In the genomic region with DNA sequence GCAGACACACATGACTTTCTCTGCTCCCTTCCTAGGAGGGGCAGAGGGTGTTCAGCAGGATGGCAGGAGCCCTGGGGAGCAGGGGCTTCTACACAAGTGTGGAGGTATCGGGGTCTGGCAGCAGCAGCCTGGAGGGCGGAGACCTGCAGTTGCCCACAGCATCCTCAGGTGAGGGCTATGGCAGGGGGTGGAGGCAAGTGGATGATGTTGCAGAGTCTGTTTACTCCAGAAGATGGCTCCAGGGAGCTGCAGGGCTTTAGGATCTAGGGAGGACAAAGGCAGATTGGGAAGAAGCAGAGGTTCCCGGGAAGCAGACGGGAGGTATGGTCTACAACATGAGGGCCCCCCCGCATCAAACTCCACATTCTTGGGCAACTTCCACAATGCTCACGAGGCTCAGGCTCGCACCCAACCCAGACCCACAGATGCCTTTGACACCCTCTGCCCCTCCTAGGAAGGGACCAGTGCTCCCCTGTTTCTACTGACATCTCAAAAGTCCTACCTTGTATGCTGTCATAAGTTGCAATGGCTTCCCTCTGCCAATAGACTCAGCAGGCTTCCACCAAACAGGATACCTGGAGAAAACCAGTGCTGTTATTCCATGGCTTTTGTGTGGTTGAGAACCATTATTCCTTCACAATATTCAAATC, we compare ENCODE assay signal across 9 cellular contexts. TPM values are rescaled to one million over a fixed set of nuclear protein-coding genes. Genes with fewer than 3 reads are reported as not detected.
DNase-seq lines count a peak whose midpoint lies in the region; ATAC-seq and TF ChIP-seq lines count a peak whose summit lies in the region.
"Had no signal": no experiment of that assay in that cellular context is flagged by ENCODE, and none has a peak within 500 bp of the region (broad histone marks: within the 10 kb centered on the region; RNA-seq: fewer than 3 reads in every experiment).

No MANE protein-coding gene starts in this region.

- H4K20me1 ChIP-seq in IMR-90 (ENCODE audit: insufficient read depth, low read length), result no peaks in the 10 kb centered on the region; the same call in 1 of the 2 replicates

- TF ChIP-seq CTCF in IMR-90 (conservative IDR thresholded peaks at IDR 0.05; ENCODE audit: low read depth, low read length) (peak; percentile 25; the same call in 1 of the 2 replicates), RWPE2 (IDR thresholded peaks at IDR 0.05; ENCODE audit: poor library complexity, severe bottlenecking) (peak; percentile 79)

- H3K9me1 ChIP-seq in IMR-90 (ENCODE audit: insufficient read depth, low read length), result no peaks in the 10 kb centered on the region

- CTCF ChIA-PET in IMR-90 (lab: Yijun Ruan, JAX), result interaction anchor here (0.6 kb wide), 1 partner anchor 34 kb away, joined by 3 read pairs; no protein-coding TSS in a partner anchor

- TF ChIP-seq POLR2A in IMR-90 (IDR thresholded peaks at IDR 0.05; ENCODE audit: low read depth, low read length), result no peak

- dilution Hi-C loops in IMR-90 (cut with HindIII; ENCODE audit: low sequenced_read_pairs, unreplicated experiment), result no loop called here

- no peak overlapping the region for H3K27ac ChIP-seq in IMR-90 (ENCODE audit: insufficient read depth, low read length)
- no peak overlapping the region for H3K27ac ChIP-seq in RWPE2 (ENCODE audit: poor library complexity, severe bottlenecking)

- no peaks in the 10 kb centered on the region for H3K9me3 ChIP-seq in IMR-90 (ENCODE audit: control insufficient read depth, insufficient read depth, low read length)
- H3K9me3 ChIP-seq in RWPE2 (ENCODE audit: severe bottlenecking), result no peaks in the 10 kb centered on the region

- BruUV-seq in IMR-90 (replicated peaks; lab: Mats Ljungman, UMichigan), result no TSS peak

- no peak overlapping the region for H2AK5ac ChIP-seq in IMR-90 (ENCODE audit: low read depth, low read length)

- no peak overlapping the region for H2BK5ac ChIP-seq in IMR-90 (ENCODE audit: low read depth, low read length, poor library complexity, severe bottlenecking)

- DNase-seq in D341Med (ENCODE audit: low spot score), result peak; percentile 63
- no peak for DNase-seq in IMR-90
- DNase-seq in RWPE2 (ENCODE audit: low spot score), result no peak
- peak; percentile 77 for DNase-seq in islet precursor cell
- DNase-seq in stimulated activated naive CD8-positive, alpha-beta T cell treated with anti-CD3 and anti-CD28 coated beads, Interleukin-15, Interleukin-2, amounts not matched to agents 100 U/mL and 50 U/mL, for 24 hours, result no peak
- DNase-seq in mesenteric fat pad (ENCODE audit: low spot score), result no peak

- no peak overlapping the region for H3K14ac ChIP-seq in IMR-90 (replicated peaks; ENCODE audit: low read depth, low read length)

- H2BK120ac ChIP-seq in IMR-90 (ENCODE audit: low read depth, low read length), result no peak overlapping the region

- no peaks in the 10 kb centered on the region for H3K79me1 ChIP-seq in IMR-90 (ENCODE audit: low read depth in 1 of 2, low read length in 2 of 2)

- H3K4me3 ChIP-seq in IMR-90 (ENCODE audit: insufficient read depth, low read depth, low read length) (no peak overlapping the region), RWPE2 (ENCODE audit: severe bottlenecking) (no peak overlapping the region)

- H4K91ac ChIP-seq in IMR-90 (ENCODE audit: insufficient read depth, low read depth, low read length), result no peak overlapping the region

- no peaks in the 10 kb centered on the region for H3K4me1 ChIP-seq in IMR-90 (ENCODE audit: control insufficient read depth, insufficient read depth, low read length)
- no peaks in the 10 kb centered on the region for H3K4me1 ChIP-seq in RWPE2 (ENCODE audit: insufficient read depth, poor library complexity, severe bottlenecking)

- no peak overlapping the region for H3K4ac ChIP-seq in IMR-90 (ENCODE audit: low read depth, low read length)

- H2BK15ac ChIP-seq in IMR-90 (ENCODE audit: low read depth, low read length), result no peak overlapping the region

- H3K9ac ChIP-seq in IMR-90 (ENCODE audit: low read depth, low read length), result no peak overlapping the region

- WGBS in IMR-90 (ENCODE audit: extremely low coverage in 2 of 2, insufficient read length in 1 of 2), 2 experiments, result 35% methylated on average over 5 of the region's 7 CpGs; no CpG with 5 or more reads in 1 of the 2 experiments

- in situ Hi-C loops in IMR-90 (cut with MboI; ENCODE audit: low sequenced_read_pairs), result no loop called here

- H3K27me3 ChIP-seq in IMR-90 (ENCODE audit: control insufficient read depth, insufficient read depth, low read length), result peaks cover 47% of the 10 kb centered on the region
- no peaks in the 10 kb centered on the region for H3K27me3 ChIP-seq in RWPE2 (ENCODE audit: insufficient read depth, poor library complexity, severe bottlenecking)

- H4K8ac ChIP-seq in IMR-90 (ENCODE audit: low read depth in 2 of 2, low read length in 2 of 2), result no peak overlapping the region

- ATAC-seq in IMR-90 (ENCODE audit: low read depth) (peak; percentile 75), RWPE2 (ENCODE audit: low read depth) (peak; percentile 95), GM21528 (IDR thresholded peaks at IDR 0.05; ENCODE audit: low FRiP score, unreplicated experiment) (no peak), HG02885 (IDR thresholded peaks at IDR 0.05; ENCODE audit: poor library complexity, unreplicated experiment) (no peak)
- ATAC-seq in stimulated activated naive CD8-positive, alpha-beta T cell treated with anti-CD3 and anti-CD28 coated beads, Interleukin-15, Interleukin-2, amounts not matched to agents 100 U/mL and 50 U/mL, for 24 hours, result no peak

- H3K18ac ChIP-seq in IMR-90 (ENCODE audit: low read depth, low read length), result no peak overlapping the region

- H3K56ac ChIP-seq in IMR-90 (ENCODE audit: extremely low read depth, insufficient read depth, low read length), result no peak overlapping the region

- no peak overlapping the region for H2AK9ac ChIP-seq in IMR-90 (replicated peaks; ENCODE audit: low read depth, low read length, poor library complexity)

- H2BK20ac ChIP-seq in IMR-90 (ENCODE audit: low read depth, low read length), result no peak overlapping the region

- no peak overlapping the region for H3K4me2 ChIP-seq in IMR-90 (ENCODE audit: low read depth, low read length)

- POLR2A ChIA-PET in IMR-90 (lab: Charles Lee; ENCODE audit: unreplicated experiment), result no interaction called here

- no peaks in the 10 kb centered on the region for H3K36me3 ChIP-seq in IMR-90 (ENCODE audit: control insufficient read depth, insufficient read depth, low read length)
- no peaks in the 10 kb centered on the region for H3K36me3 ChIP-seq in RWPE2 (ENCODE audit: low read depth)

- H2AFZ ChIP-seq in IMR-90 (replicated peaks; ENCODE audit: low read length, poor library complexity), result no peak overlapping the region

- no peak overlapping the region for H4K5ac ChIP-seq in IMR-90 (ENCODE audit: low read depth, low read length)

- H3K23ac ChIP-seq in IMR-90 (ENCODE audit: low read depth, low read length), result peak overlapping the region; percentile 61; the same call in 1 of the 2 replicates

- intact Hi-C loops in IMR-90 (cut with micrococcal nuclease), result no loop called here

- TF ChIP-seq RAD21 in IMR-90 (IDR thresholded peaks at IDR 0.05; ENCODE audit: low read length), result peak; percentile 35; the same call in 1 of the 2 replicates

TF ChIP-seq in IMR-90, 13 proteins besides CTCF, POLR2A, EP300 and RAD21:
- TF ChIP-seq MAZ (IDR thresholded peaks at IDR 0.05; ENCODE audit: borderline replicate concordance, low read depth, low read length) (no peak), CHD1 (IDR thresholded peaks at IDR 0.05; ENCODE audit: low read depth, low read length) (no peak)
- TF ChIP-seq, protein P1, sequence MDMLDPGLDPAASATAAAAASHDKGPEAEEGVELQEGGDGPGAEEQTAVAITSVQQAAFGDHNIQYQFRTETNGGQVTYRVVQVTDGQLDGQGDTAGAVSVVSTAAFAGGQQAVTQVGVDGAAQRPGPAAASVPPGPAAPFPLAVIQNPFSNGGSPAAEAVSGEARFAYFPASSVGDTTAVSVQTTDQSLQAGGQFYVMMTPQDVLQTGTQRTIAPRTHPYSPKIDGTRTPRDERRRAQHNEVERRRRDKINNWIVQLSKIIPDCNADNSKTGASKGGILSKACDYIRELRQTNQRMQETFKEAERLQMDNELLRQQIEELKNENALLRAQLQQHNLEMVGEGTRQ (IDR thresholded peaks at IDR 0.05; ENCODE audit: low read depth, low read length), result no peak

RNA-seq across cellular contexts. Expression of gene ATP6V1C2, which starts 12.0 kb away (rescaled TPM):
- total RNA-seq in IMR-90 (2012; rRNA removed) (not detected in 2 replicates), mesenteric fat pad (1.4 TPM)
- 0.04 TPM in 1 of 2 replicates, not detected in the other for polyA plus RNA-seq in IMR-90 (2012; rRNA removed)
- not detected in 2 replicates for polyA plus RNA-seq in IMR-90 (2012; cell fraction: cytosol; rRNA removed)
- not detected in 2 replicates for polyA plus RNA-seq in IMR-90 (2012; cell fraction: nucleus; rRNA removed; ENCODE audit: low replicate concordance)
- total RNA-seq: activated CD8-positive, alpha-beta memory T cell treated with anti-CD3 and anti-CD28 coated beads for 36 hours had no signal

RNA-seq across cellular contexts. Expression of gene NOL10, which starts 19.6 kb away (rescaled TPM):
- total RNA-seq in IMR-90 (2012; rRNA removed), result 60.5 and 60.9 TPM in 2 replicates
- polyA plus RNA-seq in IMR-90 (2012; rRNA removed), result 10.3 and 12.7 TPM in 2 replicates
- 2.7 and 3.4 TPM in 2 replicates for polyA plus RNA-seq in IMR-90 (2012; cell fraction: cytosol; rRNA removed)
- polyA plus RNA-seq in IMR-90 (2012; cell fraction: nucleus; rRNA removed; ENCODE audit: low replicate concordance), result 1.5 and 9.4 TPM in 2 replicates
- 28.6 TPM for total RNA-seq in mesenteric fat pad

Comparison
In these comparisons a context has a peak if more than half of its experiments do, and no peak if none do; other contexts are left out.
1. DNase-seq: peak in D341Med (single experiment) and islet precursor cell (single experiment); none in IMR-90 (single experiment), RWPE2 (single experiment), stimulated activated naive CD8-positive, alpha-beta T cell treated with anti-CD3 and anti-CD28 coated beads, Interleukin-15, Interleukin-2, amounts not matched to agents 100 U/mL and 50 U/mL, for 24 hours (single experiment) and mesenteric fat pad (single experiment).
2. ATAC-seq: peak in IMR-90 (single experiment) and RWPE2 (single experiment); none in stimulated activated naive CD8-positive, alpha-beta T cell treated with anti-CD3 and anti-CD28 coated beads, Interleukin-15, Interleukin-2, amounts not matched to agents 100 U/mL and 50 U/mL, for 24 hours (single experiment), GM21528 (single experiment) and HG02885 (single experiment).